2 cellular contexts compared by ENCODE assay signal in genomic region chr7:134739362-134739761, GRCh38.
TF ChIP-seq lines count a peak whose summit lies in the region.

No MANE protein-coding gene starts in this region.

TF ChIP-seq in A549, 52 proteins besides CTCF, POLR2A, EP300 and RAD21:
- TF ChIP-seq, protein P1, sequence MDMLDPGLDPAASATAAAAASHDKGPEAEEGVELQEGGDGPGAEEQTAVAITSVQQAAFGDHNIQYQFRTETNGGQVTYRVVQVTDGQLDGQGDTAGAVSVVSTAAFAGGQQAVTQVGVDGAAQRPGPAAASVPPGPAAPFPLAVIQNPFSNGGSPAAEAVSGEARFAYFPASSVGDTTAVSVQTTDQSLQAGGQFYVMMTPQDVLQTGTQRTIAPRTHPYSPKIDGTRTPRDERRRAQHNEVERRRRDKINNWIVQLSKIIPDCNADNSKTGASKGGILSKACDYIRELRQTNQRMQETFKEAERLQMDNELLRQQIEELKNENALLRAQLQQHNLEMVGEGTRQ (IDR thresholded peaks at IDR 0.05): peak; percentile 35; the same call in 1 of the 2 replicates
- no peak for TF ChIP-seq FOSL2 (IDR thresholded peaks at IDR 0.05)
- TF ChIP-seq FOSL2 (CRISPR knock-in tag; IDR thresholded peaks at IDR 0.05): no peak

TF ChIP-seq in K562, 482 proteins besides CTCF, POLR2A, EP300 and RAD21:
- TF ChIP-seq, protein P2, sequence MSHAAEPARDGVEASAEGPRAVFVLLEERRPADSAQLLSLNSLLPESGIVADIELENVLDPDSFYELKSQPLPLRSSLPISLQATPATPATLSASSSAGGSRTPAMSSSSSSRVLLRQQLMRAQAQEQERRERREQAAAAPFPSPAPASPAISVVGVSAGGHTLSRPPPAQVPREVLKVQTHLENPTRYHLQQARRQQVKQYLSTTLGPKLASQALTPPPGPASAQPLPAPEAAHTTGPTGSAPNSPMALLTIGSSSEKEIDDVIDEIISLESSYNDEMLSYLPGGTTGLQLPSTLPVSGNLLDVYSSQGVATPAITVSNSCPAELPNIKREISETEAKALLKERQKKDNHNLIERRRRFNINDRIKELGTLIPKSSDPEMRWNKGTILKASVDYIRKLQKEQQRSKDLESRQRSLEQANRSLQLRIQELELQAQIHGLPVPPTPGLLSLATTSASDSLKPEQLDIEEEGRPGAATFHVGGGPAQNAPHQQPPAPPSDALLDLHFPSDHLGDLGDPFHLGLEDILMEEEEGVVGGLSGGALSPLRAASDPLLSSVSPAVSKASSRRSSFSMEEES (CRISPR knock-in tag; IDR thresholded peaks at IDR 0.05): peak; percentile 84
- TF ChIP-seq PTTG1 (tag; IDR thresholded peaks at IDR 0.05; ENCODE audit: low read depth): no peak
- TF ChIP-seq GTF2E2 (tag; IDR thresholded peaks at IDR 0.05): no peak
- TF ChIP-seq PKNOX1 (IDR thresholded peaks at IDR 0.05): 0 out of 2 replicates have a peak, but pooled peaks have one; percentile 19
- TF ChIP-seq RBM17 (IDR thresholded peaks at IDR 0.05; ENCODE audit: borderline replicate concordance, low read depth, low read length): no peak
- no peak for TF ChIP-seq SMARCA4 (IDR thresholded peaks at IDR 0.05)
- TF ChIP-seq KLF1 (tag; IDR thresholded peaks at IDR 0.05): no peak
- TF ChIP-seq CBFA2T2 (conservative IDR thresholded peaks at IDR 0.05): peak; percentile 38
- peak; percentile 66; the same call in 1 of the 2 replicates for TF ChIP-seq RAD51 (IDR thresholded peaks at IDR 0.05; ENCODE audit: borderline replicate concordance, low read depth)
- TF ChIP-seq, protein P1 (CRISPR knock-in tag; IDR thresholded peaks at IDR 0.05): peak; percentile 56
